1 cellular context compared by ENCODE assay signal in the genomic region with DNA sequence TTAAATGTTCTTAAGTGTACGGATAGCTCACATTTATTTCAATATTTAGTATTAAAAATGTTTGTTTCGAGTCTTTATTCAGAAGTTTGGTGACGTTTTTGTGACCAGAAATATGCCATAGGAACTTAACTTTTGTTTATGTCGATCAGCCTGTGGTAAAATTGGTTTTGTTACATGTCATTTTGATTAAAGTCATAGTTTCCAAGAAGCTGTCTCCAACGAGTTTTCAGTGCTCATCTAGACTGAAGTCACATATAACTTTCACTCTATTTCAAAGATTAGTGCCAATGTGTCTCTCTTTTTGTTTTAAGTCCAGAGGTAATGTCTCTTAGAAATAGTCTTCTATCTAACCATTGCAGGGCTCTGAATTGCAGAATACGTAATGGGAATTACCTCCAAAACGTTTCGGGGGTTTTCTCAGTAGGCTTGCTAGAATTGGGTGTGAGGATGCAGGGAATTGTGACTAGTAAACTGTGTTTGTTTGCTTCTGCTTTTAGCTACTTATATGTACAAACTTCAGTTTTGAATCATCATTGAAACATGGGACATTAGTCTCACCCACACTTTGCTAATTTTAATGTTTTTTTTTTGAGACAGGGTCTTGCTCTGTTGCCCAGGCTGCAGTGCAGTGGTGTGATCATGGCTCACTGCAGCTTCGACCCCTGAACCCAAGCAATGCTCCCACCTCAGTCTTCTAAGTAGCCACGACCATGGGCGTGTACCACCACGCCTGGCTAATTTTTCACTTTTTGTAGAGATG.
TF ChIP-seq lines count a peak whose summit lies in the region.

No MANE protein-coding gene starts in this region.

TF ChIP-seq in K562, 482 proteins besides CTCF, POLR2A, EP300 and RAD21:
- TF ChIP-seq ZNF121 (CRISPR knock-in tag; conservative IDR thresholded peaks at IDR 0.05) (peak; percentile 71), ZNF778 (CRISPR knock-in tag; IDR thresholded peaks at IDR 0.05) (no peak)
